9 cellular contexts compared by ENCODE assay signal in the genomic region with DNA sequence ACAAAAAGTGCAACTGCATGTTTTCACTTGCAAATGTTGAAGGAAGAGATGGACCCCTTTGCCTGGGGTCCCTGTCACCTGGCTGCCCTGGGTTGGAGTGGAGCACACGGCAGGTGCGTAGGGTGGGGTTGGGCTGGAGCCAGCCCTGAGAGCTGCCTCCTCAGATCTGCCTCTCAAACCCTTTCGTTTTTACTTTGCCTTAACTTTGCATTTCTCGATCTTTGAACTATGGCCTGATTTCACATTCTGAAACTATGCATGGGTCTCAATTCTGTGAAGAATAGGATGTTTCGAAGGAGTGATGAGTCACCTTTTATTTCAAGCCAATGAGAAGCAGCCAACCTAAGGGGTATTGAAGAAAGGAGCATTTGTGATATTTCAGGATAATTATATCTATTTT.
DNase-seq lines count a peak whose midpoint lies in the region; ATAC-seq and TF ChIP-seq lines count a peak whose summit lies in the region.
"Had no signal": no experiment of that assay in that cellular context is flagged by ENCODE, and none has a peak within 500 bp of the region (broad histone marks: within the 10 kb centered on the region; RNA-seq: fewer than 3 reads in every experiment).

No MANE protein-coding gene starts in this region.

- peak overlapping the region; percentile 4 for H3K4me2 ChIP-seq in osteoblast (ENCODE audit: insufficient read depth, low read length)

- no peak overlapping the region for H2AFZ ChIP-seq in osteoblast (ENCODE audit: low read length)

- no peaks in the 10 kb centered on the region for H3K36me3 ChIP-seq in osteoblast (ENCODE audit: insufficient read depth, low read length)

- no peak overlapping the region for H3K27ac ChIP-seq in osteoblast (ENCODE audit: low read depth, low read length)
- H3K27ac ChIP-seq: VCaP had no signal

- ATAC-seq in GM21786 (IDR thresholded peaks at IDR 0.05; ENCODE audit: unreplicated experiment) = peak; percentile 96

- H3K27me3 ChIP-seq in osteoblast (ENCODE audit: insufficient read depth, low read length) = peaks cover 34% of the 10 kb centered on the region

- H3K4me1 ChIP-seq in osteoblast (ENCODE audit: insufficient read depth, low read length) = no peaks in the 10 kb centered on the region

- no peak for TF ChIP-seq CTCF in osteoblast (IDR thresholded peaks at IDR 0.05; ENCODE audit: extremely low read depth, low read depth, low read length)

- no peaks in the 10 kb centered on the region for H3K79me2 ChIP-seq in osteoblast (ENCODE audit: insufficient read depth, low read length)

- H4K20me1 ChIP-seq in osteoblast (ENCODE audit: insufficient read depth, low read length) = no peaks in the 10 kb centered on the region

- H3K9me3 ChIP-seq in osteoblast (ENCODE audit: low read depth, low read length) = no peaks in the 10 kb centered on the region

- H3K4me3 ChIP-seq in osteoblast (ENCODE audit: insufficient read depth, low read length) = no peak overlapping the region

- DNase-seq in SIG-M5 treated with dmso at 0.1 percent for 504 hours (lab: John Stamatoyannopoulos, UW; ENCODE audit: unreplicated experiment) = peak; percentile 15
- DNase-seq in SIG-M5 (lab: John Stamatoyannopoulos, UW) = no peak
- peak; percentile 19 for DNase-seq in HS-5 (ENCODE audit: low read depth)
- DNase-seq in osteoblast (ENCODE audit: insufficient read length, low spot score, missing footprints) = no peak
- no peak for DNase-seq in A172 (ENCODE audit: low spot score)
- DNase-seq in nucleus accumbens (lab: John Stamatoyannopoulos, UW) = no peak
- DNase-seq in ureter (ENCODE audit: low spot score) = no peak

Comparison
In these comparisons a context has a peak if more than half of its experiments do, and no peak if none do; other contexts are left out.
1. DNase-seq: peak in SIG-M5 treated with dmso at 0.1 percent for 504 hours (single experiment) and HS-5 (single experiment); none in SIG-M5 (single experiment), osteoblast (single experiment), A172 (single experiment), nucleus accumbens (0 of 56) and ureter (single experiment).